11 cellular contexts compared by ENCODE assay signal in genomic region chr6:142856607-142856856, GRCh38.
DNase-seq lines count a peak whose midpoint lies in the region; ATAC-seq and TF ChIP-seq lines count a peak whose summit lies in the region.
"Had no signal": no experiment of that assay in that cellular context is flagged by ENCODE, and none has a peak within 500 bp of the region (broad histone marks: within the 10 kb centered on the region; RNA-seq: fewer than 3 reads in every experiment).

No MANE protein-coding gene starts in this region.

- H3K9me3 ChIP-seq in T-helper 17 cell (ENCODE audit: control insufficient read depth, low read length, poor library complexity, severe bottlenecking): no peaks in the 10 kb centered on the region
- no peaks in the 10 kb centered on the region for H3K9me3 ChIP-seq in upper lobe of right lung
- no peaks in the 10 kb centered on the region for H3K9me3 ChIP-seq in HAP-1

- intact Hi-C loops in upper lobe of right lung (cut with DNase I): no loop called here

- H3K4me1 Mint-ChIP-seq in T-helper 17 cell (peaks cover 74% of the 10 kb centered on the region), mesothelial cell of epicardium (peaks cover 24% of the 10 kb centered on the region)

- no peak for ATAC-seq in T-helper 17 cell
- ATAC-seq in upper lobe of right lung: no peak
- ATAC-seq in foreskin keratinocyte: no peak
- ATAC-seq: sciatic nerve had no signal

- H3K4me1 ChIP-seq in upper lobe of right lung (peaks cover 8% of the 10 kb centered on the region), HAP-1 (no peaks in the 10 kb centered on the region; the same call in 1 of the 2 replicates), foreskin keratinocyte (peaks cover 26% of the 10 kb centered on the region)

- H3K27me3 Mint-ChIP-seq in T-helper 17 cell (no peaks in the 10 kb centered on the region), mesothelial cell of epicardium (ENCODE audit: low read depth) (no peaks in the 10 kb centered on the region)

- peak overlapping the region; percentile 100 for H3K27ac Mint-ChIP-seq in T-helper 17 cell
- peak overlapping the region; percentile 48 for H3K27ac Mint-ChIP-seq in mesothelial cell of epicardium
- H3K27ac Mint-ChIP-seq: dendritic cell treated with granulocyte-macrophage colony-stimulating factor and Interleukin-4, amounts not matched to agents 40 ng/mL and 50 ng/mL, for 4 days had no signal

- H3K4me3 ChIP-seq in upper lobe of right lung: no peak overlapping the region
- no peak overlapping the region for H3K4me3 ChIP-seq in HAP-1

- H3K36me3 ChIP-seq in upper lobe of right lung (no peaks in the 10 kb centered on the region), HAP-1 (replicated peaks) (no peaks in the 10 kb centered on the region)

- H3K27ac ChIP-seq in upper lobe of right lung (peak overlapping the region; percentile 19), foreskin keratinocyte (no peak overlapping the region)
- H3K27ac ChIP-seq: RWPE1 had no signal

- DNase-seq in stimulated activated CD4-positive, alpha-beta T cell treated with anti-CD3 and anti-CD28 coated beads, Interleukin-15, amount 100 ng/mL, for 24 hours: peak; percentile 48
- no peak for DNase-seq in stimulated activated CD4-positive, alpha-beta T cell treated with anti-CD3 and anti-CD28 coated beads, Interleukin-4, amount 100 ng/mL, for 1 hour
- peak in 2 of 3 donors; percentile 23 to 41 for DNase-seq in T-helper 17 cell
- no peak for DNase-seq in mesothelial cell of epicardium (ENCODE audit: low spot score in 2 of 2, unreplicated experiment in 2 of 2)
- DNase-seq in upper lobe of right lung: no peak
- no peak for DNase-seq in HAP-1 (ENCODE audit: low spot score in 2 of 2)
- DNase-seq in NCI-H1105 treated with DMSO at 0.1 percent for 48 hours (lab: John Stamatoyannopoulos, UW): no peak
- no peak for DNase-seq in foreskin keratinocyte

- in situ Hi-C loops in HAP-1 (cut with MboI; ENCODE audit: low sequenced_read_pairs): no loop called here

- H3K4me3 Mint-ChIP-seq in T-helper 17 cell (peak overlapping the region; percentile 90), mesothelial cell of epicardium (no peak overlapping the region)
- H3K4me3 Mint-ChIP-seq: dendritic cell treated with granulocyte-macrophage colony-stimulating factor and Interleukin-4, amounts not matched to agents 40 ng/mL and 50 ng/mL, for 4 days had no signal

- no peaks in the 10 kb centered on the region for H3K9me3 Mint-ChIP-seq in mesothelial cell of epicardium
- H3K9me3 Mint-ChIP-seq: dendritic cell treated with granulocyte-macrophage colony-stimulating factor and Interleukin-4, amounts not matched to agents 40 ng/mL and 50 ng/mL, for 4 days had no signal

- H3K36me3 Mint-ChIP-seq in T-helper 17 cell (ENCODE audit: low read depth) (peaks cover 3% of the 10 kb centered on the region), mesothelial cell of epicardium (no peaks in the 10 kb centered on the region)

- no peak for TF ChIP-seq CTCF in mesothelial cell of epicardium (IDR thresholded peaks at IDR 0.05; ENCODE audit: unreplicated experiment)
- no peak for TF ChIP-seq CTCF in upper lobe of right lung (IDR thresholded peaks at IDR 0.05)
- TF ChIP-seq CTCF in foreskin keratinocyte (conservative IDR thresholded peaks at IDR 0.05): no peak

- H3K27me3 ChIP-seq in upper lobe of right lung (no peaks in the 10 kb centered on the region), HAP-1 (ENCODE audit: low read depth) (no peaks in the 10 kb centered on the region), foreskin keratinocyte (no peaks in the 10 kb centered on the region)

Comparison
In these comparisons a context has a peak if more than half of its experiments do, and no peak if none do; other contexts are left out.
1. DNase-seq: peak in stimulated activated CD4-positive, alpha-beta T cell treated with anti-CD3 and anti-CD28 coated beads, Interleukin-15, amount 100 ng/mL, for 24 hours (single experiment) and T-helper 17 cell (2 of 3); none in stimulated activated CD4-positive, alpha-beta T cell treated with anti-CD3 and anti-CD28 coated beads, Interleukin-4, amount 100 ng/mL, for 1 hour (single experiment), mesothelial cell of epicardium (0 of 2), upper lobe of right lung (single experiment), HAP-1 (0 of 2), NCI-H1105 treated with DMSO at 0.1 percent for 48 hours (single experiment) and foreskin keratinocyte (0 of 2).